12 cellular contexts compared by ENCODE assay signal in the genomic region with DNA sequence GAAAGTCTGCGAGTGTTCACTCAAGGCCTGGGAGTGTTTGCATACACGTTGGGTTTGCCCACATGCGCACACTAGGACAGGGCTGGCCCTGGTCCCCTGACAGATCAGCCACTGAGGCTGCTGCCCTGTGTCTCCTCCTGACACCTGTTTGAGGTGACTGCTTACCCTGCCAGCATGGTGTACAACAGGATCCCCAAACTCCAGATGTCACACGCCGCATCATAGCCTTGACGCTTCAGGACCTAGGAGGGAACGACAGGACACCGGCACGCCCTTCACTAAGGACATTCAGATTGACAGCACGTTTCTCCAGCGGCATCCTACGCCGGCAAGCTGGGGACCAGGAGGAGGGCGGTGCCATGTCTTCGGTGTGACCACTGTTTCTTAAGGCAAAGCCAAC. TPM values are rescaled to one million over a fixed set of nuclear protein-coding genes. Genes with fewer than 3 reads are reported as not detected.
DNase-seq lines count a peak whose midpoint lies in the region; ATAC-seq and TF ChIP-seq lines count a peak whose summit lies in the region.
"Had no signal": no experiment of that assay in that cellular context is flagged by ENCODE, and none has a peak within 500 bp of the region (broad histone marks: within the 10 kb centered on the region; RNA-seq: fewer than 3 reads in every experiment).

No MANE protein-coding gene starts in this region.

- peaks cover 58 to 62% of the 10 kb centered on the region in 2 donors for H3K4me1 ChIP-seq in naive thymus-derived CD4-positive, alpha-beta T cell (ENCODE audit: control insufficient read depth in 2 of 2, insufficient read depth in 2 of 2, low read length in 2 of 2)
- H3K4me1 ChIP-seq: uterus had no signal

- POLR2A ChIA-PET in naive thymus-derived CD4-positive, alpha-beta T cell (lab: Charles Lee), result interaction anchor here (0.7 to 2.0 kb wide), 6 partner anchors 15 to 162 kb away, joined by 3 to 7 read pairs (median 4); no protein-coding TSS in a partner anchor

- H3K27me3 Mint-ChIP-seq in naive thymus-derived CD4-positive, alpha-beta T cell, result peaks cover 0 to 3% (median 0%) of the 10 kb centered on the region in 5 donors
- H3K27me3 Mint-ChIP-seq in endothelial cell (ENCODE audit: unreplicated experiment), result peaks cover 13% of the 10 kb centered on the region

- TF ChIP-seq CTCF in GM20000 (IDR thresholded peaks at IDR 0.05; ENCODE audit: extremely low read depth, missing control alignments) (no peak), endothelial cell (IDR thresholded peaks at IDR 0.05; ENCODE audit: unreplicated experiment) (no peak)

- no peaks in the 10 kb centered on the region for H3K27me3 ChIP-seq in naive thymus-derived CD4-positive, alpha-beta T cell (ENCODE audit: control insufficient read depth in 2 of 2, insufficient read depth in 2 of 2, low read length in 2 of 2)
- H3K27me3 ChIP-seq: uterus had no signal

- H3K4me1 Mint-ChIP-seq in naive thymus-derived CD4-positive, alpha-beta T cell, result peaks cover 48 to 68% (median 59%) of the 10 kb centered on the region in 7 donors
- no peaks in the 10 kb centered on the region for H3K4me1 Mint-ChIP-seq in endothelial cell (ENCODE audit: unreplicated experiment)

- H3K4me3 Mint-ChIP-seq in naive thymus-derived CD4-positive, alpha-beta T cell, result peak overlapping the region in 9 of 10 donors; percentile 10 to 79 (median 57)
- no peak overlapping the region for H3K4me3 Mint-ChIP-seq in endothelial cell (ENCODE audit: unreplicated experiment)

- CTCF ChIA-PET in naive thymus-derived CD4-positive, alpha-beta T cell (lab: Charles Lee), result interaction anchor here (0.9 to 1.5 kb wide), 3 partner anchors 15 to 22 kb away, joined by 3 to 7 read pairs (median 3); no protein-coding TSS in a partner anchor

- H3K9me3 ChIP-seq in naive thymus-derived CD4-positive, alpha-beta T cell (ENCODE audit: control insufficient read depth in 2 of 3, low read length in 3 of 3), result no peaks in the 10 kb centered on the region
- H3K9me3 ChIP-seq: uterus had no signal

- peaks cover 0 to 8% (median 0%) of the 10 kb centered on the region in 3 experiments for H3K36me3 ChIP-seq in naive thymus-derived CD4-positive, alpha-beta T cell (ENCODE audit: control insufficient read depth in 2 of 3, insufficient read depth in 3 of 3, low read length in 3 of 3)
- H3K36me3 ChIP-seq: uterus had no signal

- peak overlapping the region; percentile 50 for H3K27ac ChIP-seq in naive thymus-derived CD4-positive, alpha-beta T cell (ENCODE audit: low read depth, low read length)
- H3K27ac ChIP-seq: uterus had no signal

- no peak overlapping the region for H3K4me3 ChIP-seq in naive thymus-derived CD4-positive, alpha-beta T cell (ENCODE audit: low read length)
- H3K4me3 ChIP-seq: uterus had no signal

- peaks cover 11 to 31% (median 17%) of the 10 kb centered on the region in 5 donors for H3K36me3 Mint-ChIP-seq in naive thymus-derived CD4-positive, alpha-beta T cell
- H3K36me3 Mint-ChIP-seq in endothelial cell (ENCODE audit: low read depth, unreplicated experiment), result peaks cover 65% of the 10 kb centered on the region

- H3K27ac Mint-ChIP-seq in naive thymus-derived CD4-positive, alpha-beta T cell, result peak overlapping the region; percentile 83 to 99 (median 97)
- no peak overlapping the region for H3K27ac Mint-ChIP-seq in endothelial cell (ENCODE audit: unreplicated experiment)

- H3K9me3 Mint-ChIP-seq in naive thymus-derived CD4-positive, alpha-beta T cell, result peaks cover 4 to 20% (median 12%) of the 10 kb centered on the region in 11 donors
- no peaks in the 10 kb centered on the region for H3K9me3 Mint-ChIP-seq in endothelial cell (ENCODE audit: unreplicated experiment)

- ATAC-seq in GM19025 (IDR thresholded peaks at IDR 0.05; ENCODE audit: low read depth, unreplicated experiment) (peak; percentile 6), GM21447 (IDR thresholded peaks at IDR 0.05; ENCODE audit: unreplicated experiment) (peak; percentile 4), HG03439 (IDR thresholded peaks at IDR 0.05; ENCODE audit: unreplicated experiment) (peak; percentile 2)
- ATAC-seq in naive thymus-derived CD4-positive, alpha-beta T cell, result no peak
- ATAC-seq: SK-N-SH treated with all-trans-retinoic acid at 6 μM for 48 hours had no signal

- intact Hi-C loops in naive thymus-derived CD4-positive, alpha-beta T cell (cut with micrococcal nuclease), result loop anchor here (5.0 to 10.0 kb wide), 3 partner anchors 335 to 575 kb away; a partner anchor contains a TSS

- DNase-seq in naive thymus-derived CD4-positive, alpha-beta T cell, result no peak
- DNase-seq in GM20000 (ENCODE audit: low spot score) (no peak), RKO (ENCODE audit: low spot score) (no peak), endothelial cell (ENCODE audit: low spot score) (no peak)
- DNase-seq: DMS153, H7, NCI-H1436, uterus had no signal

RNA-seq across cellular contexts. Expression of a gene that starts 37.0 kb away (rescaled TPM):
- total RNA-seq in naive thymus-derived CD4-positive, alpha-beta T cell, result 10 to 100 TPM; 18.5 to 31.1 (median 26.5) TPM
- polyA plus RNA-seq in naive thymus-derived CD4-positive, alpha-beta T cell, result 10 to 100 TPM; 41.7 to 64.2 TPM
- 23.7 TPM for total RNA-seq in endothelial cell (ENCODE audit: unreplicated experiment)
